In the genomic region with DNA sequence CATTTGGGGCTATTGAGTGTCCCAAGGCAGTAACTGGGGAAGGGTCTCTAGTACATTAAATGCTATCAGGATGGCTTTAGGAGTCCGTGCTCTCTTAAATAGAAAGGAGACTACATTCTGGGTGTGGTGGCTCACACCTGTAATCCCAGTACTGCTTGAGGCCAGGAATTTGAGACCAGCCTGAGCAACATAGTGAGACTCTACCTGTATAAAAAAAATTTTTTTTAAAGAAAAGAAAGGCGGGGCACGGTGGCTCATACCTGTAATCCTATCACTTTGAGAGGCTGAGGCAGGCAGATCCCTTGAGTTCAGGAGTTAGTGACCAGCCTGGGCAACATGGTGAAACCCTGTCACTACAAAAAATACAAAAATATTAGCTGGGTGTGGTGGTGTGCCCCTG, we compare ENCODE assay signal across 24 cellular contexts.
"Had no signal": no experiment of that assay in that cellular context is flagged by ENCODE, and none has a peak within 500 bp of the region (broad histone marks: within the 10 kb centered on the region; RNA-seq: fewer than 3 reads in every experiment).

No MANE protein-coding gene starts in this region.

- H3K27me3 ChIP-seq: esophagus squamous epithelium, heart left ventricle, right lobe of liver, testis had no signal

- H3K27ac Mint-ChIP-seq: activated CD4-positive, alpha-beta memory T cell treated with anti-CD3 and anti-CD28 coated beads for 36 hours; activated naive CD4-positive, alpha-beta T cell treated with anti-CD3 and anti-CD28 coated beads for 36 hours; activated naive CD8-positive, alpha-beta T cell treated with anti-CD3 and anti-CD28 coated beads, Interleukin-2, amount 10 ng/mL, durations not matched to agents 7 days and 5 days; activated T-cell treated with anti-CD3 and anti-CD28 coated beads, Interleukin-2, amount 50 U/mL, for 72 hours; nephron progenitor cell; stimulated activated naive B cell treated with anti-CD40 and anti-IgM and Interleukin-4, amounts not matched to agents 10 μg/mL and 1 μg/mL and 100 μg/mL, for 72 hours; T-helper 1 cell treated with Interleukin-12 subunit alpha and Interleukin-12 subunit beta and Interleukin-4 antibody, amounts not matched to agents 30 μg/mL and 1 μg/mL, for 36 hours had no signal

- H3K9me3 ChIP-seq: esophagus squamous epithelium, heart left ventricle, mucosa of descending colon, right lobe of liver, testis had no signal

- H3K36me3 ChIP-seq: esophagus squamous epithelium, heart left ventricle, right lobe of liver had no signal

- H3K27ac ChIP-seq: parathyroid adenoma, right lobe of liver, skin epidermis, testis had no signal

- H3K9ac ChIP-seq: parathyroid adenoma had no signal

- ATAC-seq: activated T-cell treated with anti-CD3 and anti-CD28 coated beads, Interleukin-2, amount 50 U/mL, for 72 hours; heart left ventricle; left cardiac atrium; mucosa of descending colon; right lobe of liver; stimulated activated naive B cell treated with anti-CD40 and anti-IgM and Interleukin-4, amounts not matched to agents 10 μg/mL and 1 μg/mL and 100 μg/mL, for 72 hours had no signal

- H3K4me3 ChIP-seq: esophagus squamous epithelium, heart left ventricle, mucosa of descending colon, right lobe of liver, skin epidermis, testis had no signal

- H3K9me3 Mint-ChIP-seq: activated CD4-positive, alpha-beta memory T cell treated with anti-CD3 and anti-CD28 coated beads for 36 hours; activated naive CD4-positive, alpha-beta T cell treated with anti-CD3 and anti-CD28 coated beads for 36 hours; activated naive CD8-positive, alpha-beta T cell treated with anti-CD3 and anti-CD28 coated beads, Interleukin-2, amount 10 ng/mL, durations not matched to agents 7 days and 5 days; activated T-cell treated with anti-CD3 and anti-CD28 coated beads, Interleukin-2, amount 50 U/mL, for 72 hours; T-helper 1 cell treated with Interleukin-12 subunit alpha and Interleukin-12 subunit beta and Interleukin-4 antibody, amounts not matched to agents 30 μg/mL and 1 μg/mL, for 36 hours had no signal

- H2AFZ ChIP-seq: parathyroid adenoma had no signal

- H3K36me3 Mint-ChIP-seq: activated naive CD8-positive, alpha-beta T cell treated with anti-CD3 and anti-CD28 coated beads, Interleukin-2, amount 10 ng/mL, durations not matched to agents 7 days and 5 days had no signal

- H3K4me3 Mint-ChIP-seq: activated CD4-positive, alpha-beta memory T cell treated with anti-CD3 and anti-CD28 coated beads for 36 hours; activated naive CD4-positive, alpha-beta T cell treated with anti-CD3 and anti-CD28 coated beads for 36 hours; activated naive CD8-positive, alpha-beta T cell treated with anti-CD3 and anti-CD28 coated beads, Interleukin-2, amount 10 ng/mL, durations not matched to agents 7 days and 5 days; activated T-cell treated with anti-CD3 and anti-CD28 coated beads, Interleukin-2, amount 50 U/mL, for 72 hours; nephron progenitor cell; stimulated activated naive B cell treated with anti-CD40 and anti-IgM and Interleukin-4, amounts not matched to agents 10 μg/mL and 1 μg/mL and 100 μg/mL, for 72 hours; T-helper 1 cell treated with Interleukin-12 subunit alpha and Interleukin-12 subunit beta and Interleukin-4 antibody, amounts not matched to agents 30 μg/mL and 1 μg/mL, for 36 hours had no signal

- H3K27me3 Mint-ChIP-seq: activated CD4-positive, alpha-beta memory T cell treated with anti-CD3 and anti-CD28 coated beads for 36 hours; activated naive CD8-positive, alpha-beta T cell treated with anti-CD3 and anti-CD28 coated beads, Interleukin-2, amount 10 ng/mL, durations not matched to agents 7 days and 5 days; stimulated activated naive B cell treated with anti-CD40 and anti-IgM and Interleukin-4, amounts not matched to agents 10 μg/mL and 1 μg/mL and 100 μg/mL, for 72 hours had no signal

- DNase-seq: activated CD4-positive, alpha-beta memory T cell treated with anti-CD3 and anti-CD28 coated beads for 36 hours; activated CD4-positive, alpha-beta T cell treated with anti-CD3 and anti-CD28 coated beads for 48 hours; activated effector memory CD4-positive, alpha-beta T cell treated with Interleukin-2 at 50 U/mL for 16 hours; activated naive CD4-positive, alpha-beta T cell treated with anti-CD3 and anti-CD28 coated beads for 36 hours; activated naive CD8-positive, alpha-beta T cell treated with anti-CD3 and anti-CD28 coated beads, Interleukin-2, amount 10 ng/mL, durations not matched to agents 7 days and 5 days; activated T-cell treated with anti-CD3 and anti-CD28 coated beads, Interleukin-2, amount 50 U/mL, for 72 hours; amniotic stem cell; dermis blood vessel endothelial cell; effector CD8-positive, alpha-beta T cell; esophagus squamous epithelium; heart left ventricle; left cardiac atrium; mesenchymal stem cell; mucosa of descending colon; nephron progenitor cell; nucleus accumbens; right lobe of liver; stimulated activated naive B cell treated with anti-CD40 and anti-IgM and Interleukin-4, amounts not matched to agents 10 μg/mL and 1 μg/mL and 100 μg/mL, for 72 hours; T1000; testis had no signal

- FAIRE-seq: islet of Langerhans had no signal
